ENCODE assay signal across 9 cellular contexts in the genomic region with DNA sequence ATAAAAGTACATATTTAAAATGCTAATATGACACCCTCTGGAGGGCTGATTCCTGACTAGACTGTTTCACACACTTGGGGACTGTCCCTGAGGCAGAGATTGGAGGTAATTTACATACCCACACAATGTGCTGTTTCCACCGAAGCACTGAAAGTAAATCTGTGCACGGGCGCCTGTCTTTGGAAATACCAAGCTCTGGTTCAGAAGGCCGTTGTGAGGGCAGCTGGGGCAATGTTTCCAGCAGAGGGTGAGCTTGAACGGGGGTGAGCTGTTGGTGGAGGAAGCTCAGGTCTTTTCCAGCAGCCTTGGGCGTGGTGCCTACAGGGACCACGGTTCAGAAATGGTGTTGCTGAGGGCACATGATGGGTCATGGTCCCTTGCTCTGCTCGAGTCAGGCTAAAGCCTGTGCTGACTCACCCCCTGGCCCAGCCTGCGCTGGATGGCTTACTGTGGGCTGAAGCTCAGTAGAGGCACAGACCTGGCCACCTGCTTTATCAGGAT. TPM values are rescaled to one million over a fixed set of nuclear protein-coding genes. Genes with fewer than 3 reads are reported as not detected.
DNase-seq lines count a peak whose midpoint lies in the region; ATAC-seq and TF ChIP-seq lines count a peak whose summit lies in the region.
"Had no signal": no experiment of that assay in that cellular context is flagged by ENCODE, and none has a peak within 500 bp of the region (broad histone marks: within the 10 kb centered on the region; RNA-seq: fewer than 3 reads in every experiment).

No MANE protein-coding gene starts in this region.

- DNase-seq in GM06990 (ENCODE audit: extremely low read depth, insufficient read length) (peak; percentile 71), glutamatergic neuron (no peak), H4 (ENCODE audit: low spot score) (no peak), NCI-H187 (lab: John Stamatoyannopoulos, UW) (no peak), SW 1271 (lab: John Stamatoyannopoulos, UW) (no peak)
- DNase-seq in effector memory CD8-positive, alpha-beta T cell = no peak

- no peaks in the 10 kb centered on the region for H4K20me1 ChIP-seq in SU-DHL-6 (ENCODE audit: low read depth, low read length)

- H3K79me2 ChIP-seq in SU-DHL-6 (ENCODE audit: insufficient read depth, low read length) = no peaks in the 10 kb centered on the region

- H3K9me3 ChIP-seq in SU-DHL-6 (ENCODE audit: insufficient read depth, low read length) = no peaks in the 10 kb centered on the region
- H3K9me3 ChIP-seq: pancreas had no signal

- H3K4me1 Mint-ChIP-seq in glutamatergic neuron (ENCODE audit: low read depth, unreplicated experiment) = peaks cover 27% of the 10 kb centered on the region
- peaks cover 18% of the 10 kb centered on the region in 2 donors for H3K4me1 Mint-ChIP-seq in effector memory CD8-positive, alpha-beta T cell (ENCODE audit: low read depth in 2 of 2)

- no peaks in the 10 kb centered on the region for H3K9me2 ChIP-seq in SU-DHL-6 (replicated peaks; ENCODE audit: insufficient read depth, low read length)

- H3K36me3 ChIP-seq in GM06990 (ENCODE audit: control insufficient read depth, insufficient read depth, low read length) (no peaks in the 10 kb centered on the region), SU-DHL-6 (ENCODE audit: low read length) (no peaks in the 10 kb centered on the region)
- H3K36me3 ChIP-seq: pancreas had no signal

- peaks cover 9% of the 10 kb centered on the region for H3K27me3 Mint-ChIP-seq in glutamatergic neuron (ENCODE audit: unreplicated experiment)
- no peaks in the 10 kb centered on the region for H3K27me3 Mint-ChIP-seq in effector memory CD8-positive, alpha-beta T cell

- peaks cover 7% of the 10 kb centered on the region for H3K9me3 Mint-ChIP-seq in glutamatergic neuron (ENCODE audit: unreplicated experiment)
- no peaks in the 10 kb centered on the region for H3K9me3 Mint-ChIP-seq in effector memory CD8-positive, alpha-beta T cell

- H3F3A ChIP-seq in SU-DHL-6 (ENCODE audit: insufficient read depth) = no peaks in the 10 kb centered on the region

- no peaks in the 10 kb centered on the region for H3K36me3 Mint-ChIP-seq in glutamatergic neuron (ENCODE audit: unreplicated experiment)
- peaks cover 3% of the 10 kb centered on the region for H3K36me3 Mint-ChIP-seq in effector memory CD8-positive, alpha-beta T cell (ENCODE audit: insufficient read depth)

- TF ChIP-seq CTCF in GM06990 (IDR thresholded peaks at IDR 0.05; ENCODE audit: insufficient read depth, low read length, poor library complexity, severe bottlenecking) (no peak), SU-DHL-6 (IDR thresholded peaks at IDR 0.05; ENCODE audit: insufficient read depth, low read length, poor library complexity, severe bottlenecking) (no peak), glutamatergic neuron (IDR thresholded peaks at IDR 0.05; ENCODE audit: partially characterized antibody, unreplicated experiment) (no peak)

- H3K9ac ChIP-seq in SU-DHL-6 (ENCODE audit: low read length) = peak overlapping the region; percentile 20; the same call in 1 of the 2 replicates

- ATAC-seq in GM21825 (IDR thresholded peaks at IDR 0.05; ENCODE audit: unreplicated experiment) = peak; percentile 62
- no peak for ATAC-seq in effector memory CD8-positive, alpha-beta T cell (replicated peaks)

- H3K4me3 ChIP-seq in GM06990 (replicated peaks; ENCODE audit: low read depth, low read length) (no peak overlapping the region), SU-DHL-6 (ENCODE audit: insufficient read depth, low read length, poor library complexity, severe bottlenecking) (no peak overlapping the region)
- H3K4me3 ChIP-seq: pancreas had no signal

- H3K4me2 ChIP-seq in SU-DHL-6 (ENCODE audit: low read depth, low read length, poor library complexity, severe bottlenecking) = peak overlapping the region; percentile 33

- peak overlapping the region; percentile 91 for H2AFZ ChIP-seq in SU-DHL-6 (ENCODE audit: low read depth, low read length, severe bottlenecking)

- no peaks in the 10 kb centered on the region for H3K27me3 ChIP-seq in GM06990 (replicated peaks; ENCODE audit: control insufficient read depth, insufficient read depth, low read length)
- H3K27me3 ChIP-seq in SU-DHL-6 (ENCODE audit: low read length) = no peaks in the 10 kb centered on the region
- H3K27me3 ChIP-seq: pancreas had no signal

- H3K4me3 Mint-ChIP-seq in glutamatergic neuron (ENCODE audit: unreplicated experiment) = no peak overlapping the region
- H3K4me3 Mint-ChIP-seq in effector memory CD8-positive, alpha-beta T cell = no peak overlapping the region

- H3K27ac ChIP-seq in SU-DHL-6 (ENCODE audit: low read depth, low read length) = no peak overlapping the region
- H3K27ac ChIP-seq: pancreas had no signal

- peak overlapping the region; percentile 28 for H3K27ac Mint-ChIP-seq in glutamatergic neuron (ENCODE audit: unreplicated experiment)
- H3K27ac Mint-ChIP-seq in effector memory CD8-positive, alpha-beta T cell = peak overlapping the region in 1 of 2 donors; percentile 44

RNA-seq across cellular contexts. Expression of gene HMCN2, which starts 25.8 kb away (rescaled TPM):
- total RNA-seq in glutamatergic neuron (ENCODE audit: unreplicated experiment) = 9.3 TPM
- 0.10 TPM in 1 of 2 replicates, not detected in the other for total RNA-seq in H4 (2014; rRNA removed; shearing (Covaris generic))
